ENCODE assay signal across 8 cellular contexts in the genomic region with DNA sequence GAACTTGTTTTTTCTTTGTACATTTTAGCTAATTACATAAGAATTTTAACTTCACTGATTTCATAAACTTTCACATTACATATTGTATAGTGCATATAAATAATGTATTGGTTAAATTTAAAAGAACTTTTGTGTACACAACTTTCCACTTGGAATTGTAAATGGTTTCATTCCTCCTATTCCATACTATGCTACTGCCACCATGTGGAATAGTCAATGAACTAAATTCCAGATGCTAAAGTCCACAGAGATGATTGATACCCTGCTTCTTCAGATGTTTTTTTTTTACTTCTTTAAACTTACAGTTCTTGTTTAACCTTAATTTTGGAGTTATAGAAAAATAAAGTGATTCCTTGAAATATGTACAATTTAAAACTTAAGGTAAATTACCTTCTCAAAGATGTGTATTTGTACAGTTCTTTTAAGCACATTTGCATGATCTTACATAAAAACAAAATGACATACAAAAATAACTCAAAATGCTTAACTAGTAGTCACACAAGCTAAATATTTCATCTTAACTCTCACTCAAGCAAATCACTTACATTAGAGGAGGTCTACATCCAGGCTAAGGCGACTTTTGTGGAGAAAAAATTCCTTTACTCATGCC.
DNase-seq lines count a peak whose midpoint lies in the region; ATAC-seq, FAIRE-seq and TF ChIP-seq lines count a peak whose summit lies in the region.

No MANE protein-coding gene starts in this region.

- no TSS peak for BruUV-seq in GM12878 (replicated peaks; lab: Mats Ljungman, UMichigan)

- SMC1A ChIA-PET in GM12878 (lab: Charles Lee; ENCODE audit: uncharacterized antibody, unreplicated experiment) = interaction anchor here (0.7 to 8.5 kb wide), 10 partner anchors 8 to 706 kb away, joined by 3 to 89 read pairs (median 5); no protein-coding TSS in a partner anchor

- no peaks in the 10 kb centered on the region for H3K4me1 ChIP-seq in GM12878 (ENCODE audit: control insufficient read depth, insufficient read depth, low read length)
- H3K4me1 ChIP-seq in lower lobe of right lung = no peaks in the 10 kb centered on the region
- no peaks in the 10 kb centered on the region for H3K4me1 ChIP-seq in thyroid gland

- H3K27ac ChIP-seq in GM12878 (ENCODE audit: control insufficient read depth, insufficient read depth) = no peak overlapping the region
- no peak overlapping the region for H3K27ac ChIP-seq in lower lobe of right lung
- H3K27ac ChIP-seq in thyroid gland = no peak overlapping the region

- H3K36me3 ChIP-seq in GM12878 (ENCODE audit: control insufficient read depth in 2 of 2, insufficient read depth in 2 of 2, low read length in 1 of 2) (no peaks in the 10 kb centered on the region), lower lobe of right lung (no peaks in the 10 kb centered on the region), thyroid gland (no peaks in the 10 kb centered on the region)

- WGBS in GM12878 (ENCODE audit: insufficient coverage, insufficient replicate concordance, low lambda C conversion rate, missing lambda C conversion rate) = 0% methylated on average over 1 of the region's 1 CpG
- 83 to 87% methylated on average over 1 of the region's 1 CpG for WGBS in thyroid gland, 2 donors

- H3K4me3 ChIP-seq in Jurkat, Clone E6-1 (ENCODE audit: low read length) = no peak overlapping the region
- H3K4me3 ChIP-seq in GM12878 (no peak overlapping the region), lower lobe of right lung (no peak overlapping the region), thyroid gland (replicated peaks in 1 of 3) (no peak overlapping the region)

- no peak overlapping the region for H3K9ac ChIP-seq in GM12878 (ENCODE audit: control insufficient read depth, insufficient read depth, low read length)

- no peak overlapping the region for H2AFZ ChIP-seq in GM12878 (ENCODE audit: control insufficient read depth, low read depth, low read length)

- H4K20me1 ChIP-seq in GM12878 (ENCODE audit: control insufficient read depth, insufficient read depth) = no peaks in the 10 kb centered on the region

- no peaks in the 10 kb centered on the region for H3K79me2 ChIP-seq in GM12878 (ENCODE audit: control insufficient read depth, insufficient read depth, low read length)

- 0 out of 3 replicates have a peak, but pooled peaks have one; percentile 28 for ATAC-seq in GM12878
- ATAC-seq in lower lobe of right lung = no peak
- ATAC-seq in stimulated activated naive CD8-positive, alpha-beta T cell treated with anti-CD3 and anti-CD28 coated beads, Interleukin-15, Interleukin-2, amounts not matched to agents 100 U/mL and 50 U/mL, for 24 hours = no peak
- no peak for ATAC-seq in GM19351 (IDR thresholded peaks at IDR 0.05; ENCODE audit: unreplicated experiment)

- peak; percentile 14 to 52 (median 28); a peak in 2 of 6 replicates for TF ChIP-seq CTCF in GM12878 (IDR thresholded peaks at IDR 0.05 in 2 of 3, conservative IDR thresholded peaks at IDR 0.05 in 1 of 3; ENCODE audit: control insufficient read depth in 2 of 3, extremely low read depth in 1 of 3, insufficient read depth in 1 of 3, low read depth in 3 of 3, low read length in 3 of 3)
- TF ChIP-seq CTCF in lower lobe of right lung (IDR thresholded peaks at IDR 0.05) = peak; percentile 40
- peak in 3 of 6 experiments; percentile 37 to 44 (median 38) for TF ChIP-seq CTCF in thyroid gland (IDR thresholded peaks at IDR 0.05)

- FAIRE-seq in GM12878 (lab: Jason Lieb, UNC) = no peak

- DNase-seq in D341Med (ENCODE audit: low spot score) (peak; percentile 21), GM12878 (ENCODE audit: low read depth, low spot score) (no peak), lower lobe of right lung (no peak), thyroid gland (no peak)
- DNase-seq in Jurkat, Clone E6-1 (ENCODE audit: low read depth, low spot score) = peak; percentile 2
- no peak for DNase-seq in stimulated activated naive CD8-positive, alpha-beta T cell treated with anti-CD3 and anti-CD28 coated beads, Interleukin-15, Interleukin-2, amounts not matched to agents 100 U/mL and 50 U/mL, for 24 hours
- no peak for DNase-seq in stimulated activated CD4-positive, alpha-beta T cell treated with anti-CD3 and anti-CD28 coated beads, Interleukin-2, amount 100 ng/mL, for 48 hours

- in situ Hi-C loops in GM12878 (cut with MboI) = loop anchor here (5.0 kb wide), 1 partner anchor 515 kb away; no protein-coding TSS in a partner anchor

- RAD21 ChIA-PET in GM12878 (lab: Charles Lee; ENCODE audit: unreplicated experiment) = interaction anchor here (1.7 to 5.9 kb wide), 2 partner anchors 517 to 535 kb away, joined by 4 to 54 read pairs; no protein-coding TSS in a partner anchor

- intact Hi-C loops in GM12878 (cut with micrococcal nuclease; ENCODE audit: unreplicated experiment) (loop anchor here (1.0 to 10.0 kb wide), 4 partner anchors 61 to 518 kb away; no protein-coding TSS in a partner anchor), lower lobe of right lung (cut with DNase I) (no loop called here), thyroid gland (cut with DNase I) (loop anchor here (10.0 kb wide), 1 partner anchor 523 kb away; no protein-coding TSS in a partner anchor)

- CTCF ChIA-PET in GM12878 (lab: Yijun Ruan, JAX) = interaction anchor here (0.7 to 8.3 kb wide), 13 partner anchors 10 to 720 kb away, joined by 3 to 96 read pairs (median 3); no protein-coding TSS in a partner anchor

- no peaks in the 10 kb centered on the region; a peak in 1 of 4 replicates for H3K27me3 ChIP-seq in GM12878 (replicated peaks in 1 of 2; ENCODE audit: control insufficient read depth in 2 of 2, insufficient read depth in 2 of 2, low read length in 1 of 2)
- H3K27me3 ChIP-seq in lower lobe of right lung (ENCODE audit: low read depth) = no peaks in the 10 kb centered on the region
- H3K27me3 ChIP-seq in thyroid gland = no peaks in the 10 kb centered on the region

- TF ChIP-seq EP300 in GM12878 (IDR thresholded peaks at IDR 0.05; ENCODE audit: borderline replicate concordance in 1 of 2, control insufficient read depth in 1 of 2, low read depth in 2 of 2, low read length in 2 of 2) = no peak

- H3K9me3 ChIP-seq in GM12878 (replicated peaks; ENCODE audit: control insufficient read depth, insufficient read depth, low read length) = no peaks in the 10 kb centered on the region
- H3K9me3 ChIP-seq in lower lobe of right lung = no peaks in the 10 kb centered on the region
- no peaks in the 10 kb centered on the region for H3K9me3 ChIP-seq in thyroid gland

- TF ChIP-seq POLR2A in GM12878 (IDR thresholded peaks at IDR 0.05; ENCODE audit: low read depth, low read length) (no peak), thyroid gland (IDR thresholded peaks at IDR 0.05) (no peak)

- POLR2A ChIA-PET in GM12878 (lab: Charles Lee) = no interaction called here

- TF ChIP-seq RAD21 in GM12878 (IDR thresholded peaks at IDR 0.05; ENCODE audit: insufficient read depth, low read depth, low read length) = peak; percentile 71

- no peak overlapping the region for H3K4me2 ChIP-seq in GM12878 (ENCODE audit: control insufficient read depth, insufficient read depth)

TF ChIP-seq in GM12878, 131 proteins besides CTCF, POLR2A, EP300 and RAD21:
- peak; percentile 59; the same call in 1 of the 2 replicates for TF ChIP-seq SMC3 (IDR thresholded peaks at IDR 0.05; ENCODE audit: borderline replicate concordance, low read length)
- TF ChIP-seq NR2F1 (conservative IDR thresholded peaks at IDR 0.05) = no peak
- peak; percentile 29; the same call in 1 of the 2 replicates for TF ChIP-seq PKNOX1 (IDR thresholded peaks at IDR 0.05)
TF ChIP-seq in GM12878: peak in this region for 2.

Comparison
In these comparisons a context has a peak if more than half of its experiments do, and no peak if none do; other contexts are left out.
1. DNase-seq: peak in D341Med (single experiment) and Jurkat, Clone E6-1 (single experiment); none in GM12878 (single experiment), lower lobe of right lung (single experiment), stimulated activated naive CD8-positive, alpha-beta T cell treated with anti-CD3 and anti-CD28 coated beads, Interleukin-15, Interleukin-2, amounts not matched to agents 100 U/mL and 50 U/mL, for 24 hours (single experiment), stimulated activated CD4-positive, alpha-beta T cell treated with anti-CD3 and anti-CD28 coated beads, Interleukin-2, amount 100 ng/mL, for 48 hours (0 of 2) and thyroid gland (0 of 2).